In genomic region chr6:149565539-149566371, GRCh38 we compare ENCODE assay signal across 1 cellular context.
TF ChIP-seq lines count a peak whose summit lies in the region.

No MANE protein-coding gene starts in this region.

TF ChIP-seq in HepG2, 621 proteins besides CTCF, POLR2A, EP300 and RAD21 (continued from another document and continues in another):
- no peak for TF ChIP-seq ZBTB46 (CRISPR knock-in tag; IDR thresholded peaks at IDR 0.05; ENCODE audit: borderline replicate concordance)
- TF ChIP-seq TFAP4 (IDR thresholded peaks at IDR 0.05; ENCODE audit: borderline replicate concordance, low read depth) = peak; percentile 88
- TF ChIP-seq TBP (CRISPR knock-in tag; IDR thresholded peaks at IDR 0.05) = 0 out of 2 replicates have a peak, but pooled peaks have one; percentile 32
- TF ChIP-seq BCL6 (CRISPR knock-in tag; IDR thresholded peaks at IDR 0.05) = peak; percentile 44; the same call in 1 of the 2 replicates
- no peak for TF ChIP-seq ZNF224 (CRISPR knock-in tag; IDR thresholded peaks at IDR 0.05)
- peak; percentile 34; the same call in 1 of the 2 replicates for TF ChIP-seq TARDBP (CRISPR knock-in tag; IDR thresholded peaks at IDR 0.05)
- no peak for TF ChIP-seq CEBPG (CRISPR knock-in tag; IDR thresholded peaks at IDR 0.05)
- TF ChIP-seq ZNF772 (CRISPR knock-in tag; IDR thresholded peaks at IDR 0.05) = peak; percentile 55; the same call in 1 of the 2 replicates
- no peak for TF ChIP-seq ZBTB1 (CRISPR knock-in tag; IDR thresholded peaks at IDR 0.05; ENCODE audit: borderline replicate concordance)
- TF ChIP-seq ZNF788 (CRISPR knock-in tag; IDR thresholded peaks at IDR 0.05; ENCODE audit: borderline replicate concordance) = peak; percentile 66; the same call in 1 of the 2 replicates
- no peak for TF ChIP-seq ZNF253 (CRISPR knock-in tag; IDR thresholded peaks at IDR 0.05; ENCODE audit: borderline replicate concordance)
- no peak for TF ChIP-seq TAF15 (IDR thresholded peaks at IDR 0.05; ENCODE audit: low read depth, low read length, poor library complexity, severe bottlenecking)
- TF ChIP-seq SIX1 (CRISPR knock-in tag; IDR thresholded peaks at IDR 0.05; ENCODE audit: borderline replicate concordance) = 0 out of 2 replicates have a peak, but pooled peaks have one; percentile 21
- TF ChIP-seq NR2F2 (IDR thresholded peaks at IDR 0.05; ENCODE audit: borderline replicate concordance, low read depth) = 0 out of 2 replicates have a peak, but pooled peaks have one; percentile 27
- TF ChIP-seq PLRG1 (conservative IDR thresholded peaks at IDR 0.05) = no peak
- TF ChIP-seq ZNF136 (CRISPR knock-in tag; IDR thresholded peaks at IDR 0.05; ENCODE audit: low read depth) = no peak
- no peak for TF ChIP-seq ZFYVE20 (CRISPR knock-in tag; IDR thresholded peaks at IDR 0.05; ENCODE audit: borderline replicate concordance, low read depth)
- peak; percentile 92 for TF ChIP-seq KMT2B (CRISPR knock-in tag; IDR thresholded peaks at IDR 0.05)
- no peak; the same call in 1 of the 2 replicates for TF ChIP-seq SRY (CRISPR knock-in tag; IDR thresholded peaks at IDR 0.05)
- 0 out of 2 replicates have a peak, but pooled peaks have one; percentile 21 for TF ChIP-seq ZNF205 (CRISPR knock-in tag; IDR thresholded peaks at IDR 0.05)
- 0 out of 2 replicates have a peak, but pooled peaks have one; percentile 47 for TF ChIP-seq ZNF574 (CRISPR knock-in tag; IDR thresholded peaks at IDR 0.05)
- peak; percentile 76 for TF ChIP-seq FOSL2 (CRISPR knock-in tag; IDR thresholded peaks at IDR 0.05)
- peak; percentile 67 for TF ChIP-seq ASH2L (IDR thresholded peaks at IDR 0.05; ENCODE audit: insufficient read length, low read depth, low read length)
- TF ChIP-seq MIER2 (CRISPR knock-in tag; IDR thresholded peaks at IDR 0.05) = 0 out of 2 replicates have a peak, but pooled peaks have one; percentile 32
- no peak for TF ChIP-seq KDM5B (CRISPR knock-in tag; IDR thresholded peaks at IDR 0.05; ENCODE audit: borderline replicate concordance)
- peak; percentile 60; the same call in 1 of the 2 replicates for TF ChIP-seq MIER3 (CRISPR knock-in tag; IDR thresholded peaks at IDR 0.05; ENCODE audit: borderline replicate concordance)
- no peak for TF ChIP-seq KDM6A (CRISPR knock-in tag; IDR thresholded peaks at IDR 0.05; ENCODE audit: low read depth)
- no peak for TF ChIP-seq ZNF609 (CRISPR knock-in tag; IDR thresholded peaks at IDR 0.05; ENCODE audit: borderline replicate concordance)
- peak; percentile 87 for TF ChIP-seq YY1 (IDR thresholded peaks at IDR 0.05; ENCODE audit: insufficient read depth, insufficient replicate concordance, low read depth, low read length)
- peak; percentile 62; the same call in 1 of the 2 replicates for TF ChIP-seq EHMT2 (IDR thresholded peaks at IDR 0.05; ENCODE audit: borderline replicate concordance, low read depth, low read length)
- TF ChIP-seq SIN3A (IDR thresholded peaks at IDR 0.05; ENCODE audit: borderline replicate concordance, low read depth, low read length) = peak; percentile 94
- no peak for TF ChIP-seq U2AF2 (IDR thresholded peaks at IDR 0.05; ENCODE audit: low read depth, low read length)
- TF ChIP-seq ARID5B (CRISPR knock-in tag; IDR thresholded peaks at IDR 0.05) = peak; percentile 59
- no peak for TF ChIP-seq SMYD3 (CRISPR knock-in tag; IDR thresholded peaks at IDR 0.05)
- TF ChIP-seq NFKBIZ (CRISPR knock-in tag; IDR thresholded peaks at IDR 0.05) = no peak
- no peak for TF ChIP-seq CEBPB (IDR thresholded peaks at IDR 0.05; ENCODE audit: borderline replicate concordance, low read depth, low read length)
- TF ChIP-seq CC2D1A (CRISPR knock-in tag; IDR thresholded peaks at IDR 0.05) = no peak
- TF ChIP-seq ZNF142 (CRISPR knock-in tag; IDR thresholded peaks at IDR 0.05) = peak; percentile 47; the same call in 1 of the 2 replicates
- no peak; the same call in 1 of the 2 replicates for TF ChIP-seq DRAP1 (CRISPR knock-in tag; IDR thresholded peaks at IDR 0.05)
- 0 out of 2 replicates have a peak, but pooled peaks have one; percentile 17 for TF ChIP-seq CREM (IDR thresholded peaks at IDR 0.05)
- TF ChIP-seq CREM (CRISPR knock-in tag; IDR thresholded peaks at IDR 0.05) = no peak
- TF ChIP-seq ATRX (CRISPR knock-in tag; IDR thresholded peaks at IDR 0.05; ENCODE audit: borderline replicate concordance) = no peak
- no peak for TF ChIP-seq SMAD9 (CRISPR knock-in tag; IDR thresholded peaks at IDR 0.05)
